Comparison of ENCODE assay signal across 9 cellular contexts in genomic region chr16:2486645-2487516, GRCh38. TPM values are rescaled to one million over a fixed set of nuclear protein-coding genes. Genes with fewer than 3 reads are reported as not detected.
DNase-seq lines count a peak whose midpoint lies in the region; ATAC-seq and TF ChIP-seq lines count a peak whose summit lies in the region.
"Had no signal": no experiment of that assay in that cellular context is flagged by ENCODE, and none has a peak within 500 bp of the region (broad histone marks: within the 10 kb centered on the region; RNA-seq: fewer than 3 reads in every experiment).

No MANE protein-coding gene starts in this region.

- intact Hi-C loops in Right ventricle myocardium inferior (cut with DNase I): no loop called here

- peak overlapping the region; percentile 51 to 94 (median 90) for H3K27ac Mint-ChIP-seq in immature natural killer cell

- ATAC-seq in Right ventricle myocardium inferior: peak; percentile 69
- ATAC-seq in HG03571 (IDR thresholded peaks at IDR 0.05; ENCODE audit: unreplicated experiment): no peak

- H3K4me1 ChIP-seq in right atrium auricular region: peaks cover 0 to 36% of the 10 kb centered on the region in 2 donors
- peaks cover 15% of the 10 kb centered on the region for H3K4me1 ChIP-seq in NT2/D1 (ENCODE audit: insufficient read depth, insufficient read length)

- peak overlapping the region; percentile 71 to 85 (median 82) for H3K4me3 Mint-ChIP-seq in immature natural killer cell

- no peaks in the 10 kb centered on the region for H3K9me3 Mint-ChIP-seq in immature natural killer cell

- H3K36me3 ChIP-seq in right atrium auricular region: no peaks in the 10 kb centered on the region
- peaks cover 6% of the 10 kb centered on the region for H3K36me3 ChIP-seq in NT2/D1 (ENCODE audit: insufficient read depth, insufficient read length, low read length)

- peaks cover 0 to 6% (median 0%) of the 10 kb centered on the region in 3 donors for H3K27me3 Mint-ChIP-seq in immature natural killer cell (ENCODE audit: low read depth in 3 of 3)

- peak in 1 of 2 donors; percentile 65 for TF ChIP-seq CTCF in right atrium auricular region (IDR thresholded peaks at IDR 0.05)

- H3K4me3 ChIP-seq in right atrium auricular region (no peak overlapping the region), NT2/D1 (ENCODE audit: insufficient read length, low read depth) (no peak overlapping the region)

- H3K36me3 Mint-ChIP-seq in immature natural killer cell: no peaks in the 10 kb centered on the region

- DNase-seq in Right ventricle myocardium inferior (ENCODE audit: missing footprints) (peak; percentile 74), right atrium auricular region (ENCODE audit: low spot score) (no peak), NT2/D1 (ENCODE audit: low read depth, low spot score) (no peak), immature natural killer cell (peak; percentile 78 to 80 (median 79)), SIG-M5 (lab: John Stamatoyannopoulos, UW) (no peak)
- peak; percentile 70 for DNase-seq in activated gamma-delta T cell treated with anti-CD3 and anti-CD28 coated beads, Interleukin-2, amount 50 U/mL, for 16 hours (ENCODE audit: low read depth)
- peak; percentile 65 to 89 for DNase-seq in stimulated activated CD4-positive, alpha-beta T cell treated with anti-CD3 and anti-CD28 coated beads, Interleukin-4, amount 100 ng/mL, for 4 hours
- DNase-seq: DND-41 had no signal

- peak overlapping the region; percentile 34 for H3K9ac ChIP-seq in NT2/D1 (ENCODE audit: insufficient read length, low read depth)

- H3K9me3 ChIP-seq in right atrium auricular region (no peaks in the 10 kb centered on the region), NT2/D1 (ENCODE audit: insufficient read depth, low read length) (no peaks in the 10 kb centered on the region)

- H3K27me3 ChIP-seq in right atrium auricular region: no peaks in the 10 kb centered on the region
- no peaks in the 10 kb centered on the region for H3K27me3 ChIP-seq in NT2/D1 (ENCODE audit: insufficient read depth, insufficient read length)

- peak overlapping the region in 1 of 2 donors; percentile 31 for H3K27ac ChIP-seq in right atrium auricular region

- H3K4me1 Mint-ChIP-seq in immature natural killer cell: peaks cover 27 to 30% of the 10 kb centered on the region in 2 donors

RNA-seq across cellular contexts. Expression of gene TBC1D24, which starts 12.0 kb away (rescaled TPM):
- total RNA-seq in Right ventricle myocardium inferior (14.8 TPM), right atrium auricular region (10 to 100 TPM in 1 of 2 donors, 1 to 10 TPM in 1; 9.6 to 10.5 TPM)
- 1 to 10 TPM; 1.1 to 4.5 (median 2.4) TPM for polyA plus RNA-seq in immature natural killer cell

RNA-seq across cellular contexts. Expression of gene NTN3, which starts 15.8 kb away (rescaled TPM):
- total RNA-seq in Right ventricle myocardium inferior: 0.19 TPM
- total RNA-seq in right atrium auricular region: under 1 TPM; 0.22 to 0.51 TPM
- not detected for polyA plus RNA-seq in immature natural killer cell

RNA-seq across cellular contexts. Expression of gene ATP6V0C, which starts 26.9 kb away (rescaled TPM):
- total RNA-seq in Right ventricle myocardium inferior (137 TPM), right atrium auricular region (100 to 1,000 TPM in 1 of 2 donors, 10 to 100 TPM in 1; 63.7 to 107 TPM)
- 100 to 1,000 TPM in 1 of 3 donors, 10 to 100 TPM in 2; 70.9 to 116 (median 90.8) TPM for polyA plus RNA-seq in immature natural killer cell

RNA-seq across cellular contexts. Expression of gene TEDC2, which starts 27.0 kb away (rescaled TPM):
- total RNA-seq in Right ventricle myocardium inferior (0.95 TPM), right atrium auricular region (1 to 10 TPM in 1 of 2 donors, under 1 TPM in 1; 0.63 to 4.1 TPM)
- under 1 TPM in 2 of 3 donors, not detected in 1; 0.22 to 0.85 TPM for polyA plus RNA-seq in immature natural killer cell

RNA-seq across cellular contexts. Expression of gene AMDHD2, which starts 33.3 kb away (rescaled TPM):
- 16.2 TPM for total RNA-seq in Right ventricle myocardium inferior
- total RNA-seq in right atrium auricular region: 10 to 100 TPM; 10.6 to 12.6 TPM
- 10 to 100 TPM; 13.7 to 18.6 (median 13.9) TPM for polyA plus RNA-seq in immature natural killer cell

Comparison
In these comparisons a context has a peak if more than half of its experiments do, and no peak if none do; other contexts are left out.
1. DNase-seq: peak in Right ventricle myocardium inferior (single experiment), activated gamma-delta T cell treated with anti-CD3 and anti-CD28 coated beads, Interleukin-2, amount 50 U/mL, for 16 hours (single experiment), immature natural killer cell (3 of 3) and stimulated activated CD4-positive, alpha-beta T cell treated with anti-CD3 and anti-CD28 coated beads, Interleukin-4, amount 100 ng/mL, for 4 hours (2 of 2); none in right atrium auricular region (single experiment), NT2/D1 (single experiment) and SIG-M5 (single experiment).